8 cellular contexts compared by ENCODE assay signal in genomic region chr12:50132505-50133135, GRCh38.
DNase-seq lines count a peak whose midpoint lies in the region; ATAC-seq lines count a peak whose summit lies in the region.

No MANE protein-coding gene starts in this region.

- peaks cover 62% of the 10 kb centered on the region for H3K36me3 Mint-ChIP-seq in activated naive CD8-positive, alpha-beta T cell treated with anti-CD3 and anti-CD28 coated beads, Interleukin-2, amount 50 U/mL, for 24 hours (ENCODE audit: low read depth)

- peak overlapping the region; percentile 64 for H3K27ac Mint-ChIP-seq in activated naive CD8-positive, alpha-beta T cell treated with anti-CD3 and anti-CD28 coated beads, Interleukin-2, amount 50 U/mL, for 24 hours

- no peaks in the 10 kb centered on the region for H3K27me3 Mint-ChIP-seq in activated naive CD8-positive, alpha-beta T cell treated with anti-CD3 and anti-CD28 coated beads, Interleukin-2, amount 50 U/mL, for 24 hours

- DNase-seq in DMS53 (lab: John Stamatoyannopoulos, UW) (peak; percentile 75), KG1 (lab: John Stamatoyannopoulos, UW) (peak; percentile 44), kidney tubule cell (ENCODE audit: low spot score) (peak; percentile 55), SKM-1 treated with dmso at 0.1 percent for 144 hours (lab: John Stamatoyannopoulos, UW; ENCODE audit: unreplicated experiment) (no peak)
- no peak for DNase-seq in activated naive CD8-positive, alpha-beta T cell treated with anti-CD3 and anti-CD28 coated beads, Interleukin-2, amount 50 U/mL, for 24 hours

- no peak for ATAC-seq in activated naive CD8-positive, alpha-beta T cell treated with anti-CD3 and anti-CD28 coated beads, Interleukin-2, amount 50 U/mL, for 24 hours
- ATAC-seq in GM18511 (IDR thresholded peaks at IDR 0.05; ENCODE audit: unreplicated experiment), result no peak
- no peak for ATAC-seq in GM18868 (IDR thresholded peaks at IDR 0.05; ENCODE audit: unreplicated experiment)
- no peak for ATAC-seq in HG02885 (IDR thresholded peaks at IDR 0.05; ENCODE audit: poor library complexity, unreplicated experiment)

- H3K4me3 Mint-ChIP-seq in activated naive CD8-positive, alpha-beta T cell treated with anti-CD3 and anti-CD28 coated beads, Interleukin-2, amount 50 U/mL, for 24 hours, result no peak overlapping the region

- no peaks in the 10 kb centered on the region for H3K9me3 Mint-ChIP-seq in activated naive CD8-positive, alpha-beta T cell treated with anti-CD3 and anti-CD28 coated beads, Interleukin-2, amount 50 U/mL, for 24 hours

- H3K4me1 Mint-ChIP-seq in activated naive CD8-positive, alpha-beta T cell treated with anti-CD3 and anti-CD28 coated beads, Interleukin-2, amount 50 U/mL, for 24 hours, result peaks cover 8% of the 10 kb centered on the region

Comparison
In these comparisons a context has a peak if more than half of its experiments do, and no peak if none do; other contexts are left out.
1. DNase-seq: peak in DMS53 (single experiment), KG1 (single experiment) and kidney tubule cell (single experiment); none in activated naive CD8-positive, alpha-beta T cell treated with anti-CD3 and anti-CD28 coated beads, Interleukin-2, amount 50 U/mL, for 24 hours (single experiment) and SKM-1 treated with dmso at 0.1 percent for 144 hours (single experiment).